ENCODE assay signal across 11 cellular contexts in the genomic region with DNA sequence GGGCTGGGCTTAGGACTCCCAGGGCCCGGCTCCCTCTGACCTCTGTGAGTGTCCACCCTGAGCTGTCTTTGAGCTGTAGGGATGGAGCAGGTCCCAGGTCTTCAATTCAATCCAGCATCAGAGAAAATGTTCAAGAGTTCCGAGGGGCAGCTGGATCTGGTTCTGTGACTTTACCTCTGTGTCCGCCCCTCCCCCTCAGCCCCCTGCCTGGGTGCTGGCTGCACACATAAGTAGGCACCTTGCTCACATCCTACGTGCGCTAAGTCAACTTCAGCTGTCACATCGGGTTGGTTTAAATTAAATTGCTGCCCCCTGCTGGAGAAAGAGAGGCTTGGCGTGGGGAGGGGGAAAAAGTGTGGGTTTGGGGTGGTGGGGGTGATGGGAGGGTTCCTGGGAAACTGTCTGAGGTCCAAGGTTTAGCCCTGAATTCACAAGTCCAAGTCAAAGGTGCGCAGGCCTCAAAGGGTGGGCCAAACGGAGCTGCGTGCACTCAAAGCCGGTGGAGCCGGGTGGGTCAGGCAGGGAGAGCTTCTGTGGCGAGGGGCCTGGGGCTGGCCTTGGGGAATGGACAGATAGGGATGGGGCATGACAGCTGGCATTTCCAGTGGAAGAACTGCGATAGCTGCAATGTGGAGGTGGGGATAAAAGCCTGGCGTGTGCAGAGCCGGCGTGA. TPM values are rescaled to one million over a fixed set of nuclear protein-coding genes. Genes with fewer than 3 reads are reported as not detected.
DNase-seq lines count a peak whose midpoint lies in the region; ATAC-seq and TF ChIP-seq lines count a peak whose summit lies in the region.
"Had no signal": no experiment of that assay in that cellular context is flagged by ENCODE, and none has a peak within 500 bp of the region (broad histone marks: within the 10 kb centered on the region; RNA-seq: fewer than 3 reads in every experiment).

No MANE protein-coding gene starts in this region.

- POLR2A ChIA-PET in activated CD4-positive, alpha-beta T cell treated with anti-CD3 and anti-CD28 coated beads for 36 hours (lab: Charles Lee) = no interaction called here

- CTCF ChIA-PET in activated CD4-positive, alpha-beta T cell treated with anti-CD3 and anti-CD28 coated beads for 36 hours (lab: Charles Lee) = interaction anchor here (0.6 to 4.6 kb wide), 26 partner anchors 9 to 262 kb away, joined by 3 to 28 read pairs (median 4); a partner anchor contains a TSS

- no peak for TF ChIP-seq EP300 in esophagus muscularis mucosa (IDR thresholded peaks at IDR 0.05)

- H3K4me1 ChIP-seq in esophagus muscularis mucosa = no peaks in the 10 kb centered on the region
- no peaks in the 10 kb centered on the region for H3K4me1 ChIP-seq in psoas muscle

- no peaks in the 10 kb centered on the region for H3K9me3 ChIP-seq in esophagus muscularis mucosa
- H3K9me3 ChIP-seq in psoas muscle = no peaks in the 10 kb centered on the region

- no peak overlapping the region for H3K4me3 ChIP-seq in esophagus muscularis mucosa
- H3K4me3 ChIP-seq in psoas muscle = no peak overlapping the region

- WGBS in esophagus muscularis mucosa = 47% methylated on average over 17 of the region's 17 CpGs
- 37 to 44% (median 44%) methylated on average over 17 of the region's 17 CpGs for WGBS in psoas muscle, 3 donors

- peak; percentile 59 for DNase-seq in activated CD4-positive, alpha-beta T cell treated with anti-CD3 and anti-CD28 coated beads for 36 hours
- no peak for DNase-seq in activated CD4-positive, alpha-beta T cell treated with anti-CD3 and anti-CD28 coated beads, Interleukin-2, amount 50 U/mL, for 1 hour
- peak; percentile 27 for DNase-seq in NCI-H460 (ENCODE audit: extremely low read depth, low read depth)
- DNase-seq in esophagus muscularis mucosa (ENCODE audit: extremely low spot score) = peak; percentile 84
- DNase-seq in psoas muscle = no peak
- no peak for DNase-seq in A172 (ENCODE audit: low spot score)

- no peaks in the 10 kb centered on the region for H3K36me3 Mint-ChIP-seq in activated CD4-positive, alpha-beta T cell treated with anti-CD3 and anti-CD28 coated beads for 36 hours (ENCODE audit: low read depth)

- H3K27me3 ChIP-seq in esophagus muscularis mucosa (peaks cover 0 to 62% (median 0%) of the 10 kb centered on the region in 4 donors), psoas muscle (ENCODE audit: insufficient read depth in 3 of 3, low read length in 2 of 3) (peaks cover 0 to 19% (median 0%) of the 10 kb centered on the region in 3 donors)

- H3K27ac ChIP-seq in esophagus muscularis mucosa (replicated peaks in 1 of 4) (no peak overlapping the region), psoas muscle (no peak overlapping the region)

- H3K9me3 Mint-ChIP-seq in activated CD4-positive, alpha-beta T cell treated with anti-CD3 and anti-CD28 coated beads for 36 hours (ENCODE audit: low read depth) = no peaks in the 10 kb centered on the region

- TF ChIP-seq CTCF in esophagus muscularis mucosa (IDR thresholded peaks at IDR 0.05) = peak; percentile 15 to 35 (median 22)
- TF ChIP-seq CTCF in psoas muscle (IDR thresholded peaks at IDR 0.05) = peak; percentile 34

- peaks cover 1% of the 10 kb centered on the region for H3K27me3 Mint-ChIP-seq in activated CD4-positive, alpha-beta T cell treated with anti-CD3 and anti-CD28 coated beads for 36 hours

- no peak overlapping the region for H3K4me3 Mint-ChIP-seq in activated CD4-positive, alpha-beta T cell treated with anti-CD3 and anti-CD28 coated beads for 36 hours

- TF ChIP-seq POLR2A in esophagus muscularis mucosa (IDR thresholded peaks at IDR 0.05; ENCODE audit: low read depth) = no peak

- intact Hi-C loops in activated CD4-positive, alpha-beta T cell treated with anti-CD3 and anti-CD28 coated beads for 36 hours (cut with DNase I, micrococcal nuclease) = loop anchor here in 1 of 2 experiments (1.0 to 5.0 kb wide), 3 partner anchors 14 to 200 kb away; a partner anchor contains a TSS
- intact Hi-C loops in esophagus muscularis mucosa (cut with DNase I) (no loop called here), psoas muscle (cut with DNase I) (no loop called here)

- H3K27ac Mint-ChIP-seq in activated CD4-positive, alpha-beta T cell treated with anti-CD3 and anti-CD28 coated beads for 36 hours = no peak overlapping the region

- ATAC-seq in activated CD4-positive, alpha-beta T cell treated with anti-CD3 and anti-CD28 coated beads for 36 hours = peak; percentile 59
- no peak for ATAC-seq in psoas muscle
- no peak for ATAC-seq in HG03280 (IDR thresholded peaks at IDR 0.05; ENCODE audit: unreplicated experiment)
- ATAC-seq in GM18858 (IDR thresholded peaks at IDR 0.05; ENCODE audit: unreplicated experiment) = no peak

- no peaks in the 10 kb centered on the region for H3K36me3 ChIP-seq in esophagus muscularis mucosa
- H3K36me3 ChIP-seq in psoas muscle (ENCODE audit: insufficient read depth in 1 of 2, low read depth in 1 of 2) = no peaks in the 10 kb centered on the region

- peaks cover 4% of the 10 kb centered on the region for H3K4me1 Mint-ChIP-seq in activated CD4-positive, alpha-beta T cell treated with anti-CD3 and anti-CD28 coated beads for 36 hours

RNA-seq across cellular contexts. Expression of a gene that starts 3.0 kb away (rescaled TPM):
- total RNA-seq in activated CD4-positive, alpha-beta T cell treated with anti-CD3 and anti-CD28 coated beads for 36 hours = under 1 TPM; 0.23 TPM
- not detected in 2 replicates for total RNA-seq in NCI-H460 (2014; rRNA removed; shearing (Covaris generic))
- not detected in 2 replicates for polyA plus RNA-seq in NCI-H460 (2014; cell fraction: nucleus; rRNA removed)
- total RNA-seq in esophagus muscularis mucosa (not detected), psoas muscle (not detected)
- polyA plus RNA-seq in psoas muscle = not detected
- total RNA-seq in A172 (2014; rRNA removed; shearing (Covaris generic)) = not detected in 2 replicates
- total RNA-seq: RPMI7951 had no signal
- polyA plus RNA-seq: adipose tissue, neural cell had no signal

RNA-seq across cellular contexts. Expression of a gene that starts 11.0 kb away (rescaled TPM):
- total RNA-seq in activated CD4-positive, alpha-beta T cell treated with anti-CD3 and anti-CD28 coated beads for 36 hours = under 1 TPM; 0.66 to 0.79 TPM
- not detected in 2 replicates for total RNA-seq in NCI-H460 (2014; rRNA removed; shearing (Covaris generic))
- not detected in 2 replicates for polyA plus RNA-seq in NCI-H460 (2014; cell fraction: nucleus; rRNA removed)
- under 1 TPM in 1 of 4 donors, not detected in 3; 0.17 TPM for total RNA-seq in esophagus muscularis mucosa
- not detected for total RNA-seq in psoas muscle
- polyA plus RNA-seq in psoas muscle = under 1 TPM in 1 of 3 donors, not detected in 2; under 0.01 TPM
- total RNA-seq in A172 (2014; rRNA removed; shearing (Covaris generic)) = not detected in 2 replicates
- polyA plus RNA-seq: neural cell had no signal

RNA-seq across cellular contexts. Expression of a gene that starts 12.3 kb away (rescaled TPM):
- not detected for total RNA-seq in activated CD4-positive, alpha-beta T cell treated with anti-CD3 and anti-CD28 coated beads for 36 hours
- total RNA-seq in NCI-H460 (2014; rRNA removed; shearing (Covaris generic)) = not detected in 2 replicates
- polyA plus RNA-seq in NCI-H460 (2014; cell fraction: nucleus; rRNA removed) = not detected in 2 replicates
- total RNA-seq in esophagus muscularis mucosa (not detected), psoas muscle (not detected)
- not detected for polyA plus RNA-seq in psoas muscle
- total RNA-seq in A172 (2014; rRNA removed; shearing (Covaris generic)) = not detected in 2 replicates
- total RNA-seq: RPMI7951 had no signal
- polyA plus RNA-seq: adipose tissue, neural cell had no signal

Comparison
In these comparisons a context has a peak if more than half of its experiments do, and no peak if none do; other contexts are left out.
1. DNase-seq: peak in activated CD4-positive, alpha-beta T cell treated with anti-CD3 and anti-CD28 coated beads for 36 hours (single experiment), NCI-H460 (single experiment) and esophagus muscularis mucosa (single experiment); none in activated CD4-positive, alpha-beta T cell treated with anti-CD3 and anti-CD28 coated beads, Interleukin-2, amount 50 U/mL, for 1 hour (single experiment), psoas muscle (0 of 2) and A172 (single experiment).